26 cellular contexts compared by ENCODE assay signal in genomic region chr6:70072540-70073179, GRCh38.
"Had no signal": no experiment of that assay in that cellular context is flagged by ENCODE, and none has a peak within 500 bp of the region (broad histone marks: within the 10 kb centered on the region; RNA-seq: fewer than 3 reads in every experiment).

No MANE protein-coding gene starts in this region.

- H3K36me3 Mint-ChIP-seq: activated naive CD4-positive, alpha-beta T cell treated with anti-CD3 and anti-CD28 coated beads, Interleukin-2, amount 50 U/mL, for 24 hours; activated naive CD8-positive, alpha-beta T cell treated with anti-CD3 and anti-CD28 coated beads, Interleukin-2, amount 10 ng/mL, durations not matched to agents 7 days and 5 days had no signal

- H3K4me1 ChIP-seq: ascending aorta had no signal

- DNase-seq: activated CD4-positive, alpha-beta T cell treated with anti-CD3 and anti-CD28 coated beads, Interleukin-2, amount 10 ng/mL, durations not matched to agents 7 days and 5 days; activated CD4-positive, alpha-beta T cell treated with anti-CD3 and anti-CD28 coated beads, Interleukin-2, amount 50 U/mL, for 48 hours; activated CD8-positive, alpha-beta T cell treated with anti-CD3 and anti-CD28 coated beads, Interleukin-2, amount 10 ng/mL, durations not matched to agents 7 days and 5 days; activated gamma-delta T cell; activated naive CD4-positive, alpha-beta T cell treated with Interleukin-2 at 50 U/mL for 16 hours; activated naive CD8-positive, alpha-beta T cell treated with anti-CD3 and anti-CD28 coated beads, Interleukin-2, amount 10 ng/mL, durations not matched to agents 7 days and 5 days; activated T-cell treated with anti-CD3 and anti-CD28 coated beads, Interleukin-2, amount 50 U/mL, for 24 hours; amygdala; NCI-H1092 treated with DMSO at 0.1 percent for 48 hours; NCI-H1417; NCI-H1930; NCI-H2081 treated with DMSO at 0.1 percent for 48 hours; NCI-H226; NCI-H446 treated with DMSO at 0.1 percent for 48 hours; NCI-H524; Right ventricle myocardium superior; SW 1271; T-helper 1 cell; T-helper 2 cell; T-helper 9 cell had no signal

- H3K4me3 Mint-ChIP-seq: activated CD4-positive, alpha-beta T cell treated with anti-CD3 and anti-CD28 coated beads, Interleukin-2, amount 10 ng/mL, durations not matched to agents 7 days and 5 days; activated CD8-positive, alpha-beta T cell treated with anti-CD3 and anti-CD28 coated beads, Interleukin-2, amount 10 ng/mL, durations not matched to agents 7 days and 5 days; activated naive CD4-positive, alpha-beta T cell treated with anti-CD3 and anti-CD28 coated beads, Interleukin-2, amount 50 U/mL, for 24 hours; activated naive CD8-positive, alpha-beta T cell treated with anti-CD3 and anti-CD28 coated beads, Interleukin-2, amount 10 ng/mL, durations not matched to agents 7 days and 5 days; activated T-cell treated with anti-CD3 and anti-CD28 coated beads, Interleukin-2, amount 50 U/mL, for 24 hours; central memory CD8-positive, alpha-beta T cell had no signal

- H3K36me3 ChIP-seq: ascending aorta, cardiac muscle cell, WERI-Rb-1 had no signal

- H3K4me3 ChIP-seq: ascending aorta, cardiac muscle cell had no signal

- ATAC-seq: activated CD8-positive, alpha-beta T cell treated with anti-CD3 and anti-CD28 coated beads, Interleukin-2, amount 10 ng/mL, durations not matched to agents 7 days and 5 days had no signal

- H3K27me3 Mint-ChIP-seq: activated CD4-positive, alpha-beta T cell treated with anti-CD3 and anti-CD28 coated beads, Interleukin-2, amount 10 ng/mL, durations not matched to agents 7 days and 5 days; activated T-cell treated with anti-CD3 and anti-CD28 coated beads, Interleukin-2, amount 50 U/mL, for 24 hours; central memory CD8-positive, alpha-beta T cell had no signal

- H3K27me3 ChIP-seq: ascending aorta, cardiac muscle cell had no signal

- H3K27ac Mint-ChIP-seq: activated CD4-positive, alpha-beta T cell treated with anti-CD3 and anti-CD28 coated beads, Interleukin-2, amount 10 ng/mL, durations not matched to agents 7 days and 5 days; activated CD8-positive, alpha-beta T cell treated with anti-CD3 and anti-CD28 coated beads, Interleukin-2, amount 10 ng/mL, durations not matched to agents 7 days and 5 days; activated naive CD4-positive, alpha-beta T cell treated with anti-CD3 and anti-CD28 coated beads, Interleukin-2, amount 50 U/mL, for 24 hours; activated naive CD8-positive, alpha-beta T cell treated with anti-CD3 and anti-CD28 coated beads, Interleukin-2, amount 10 ng/mL, durations not matched to agents 7 days and 5 days; activated T-cell treated with anti-CD3 and anti-CD28 coated beads, Interleukin-2, amount 50 U/mL, for 24 hours; activated T-helper 2 cell treated with anti-CD3 and anti-CD28 coated beads, Interferon-gamma antibody, Interleukin-2, Interleukin-4, amounts not matched to agents 10 μg/mL and 5 μg/mL and 100 μg/mL, durations not matched to agents 14 hours and 24 hours and 36 hours had no signal

- H3K27ac ChIP-seq: ascending aorta, cardiac muscle cell, WERI-Rb-1 had no signal

- H3K4me1 Mint-ChIP-seq: activated CD4-positive, alpha-beta T cell treated with anti-CD3 and anti-CD28 coated beads, Interleukin-2, amount 10 ng/mL, durations not matched to agents 7 days and 5 days; activated naive CD4-positive, alpha-beta T cell treated with anti-CD3 and anti-CD28 coated beads, Interleukin-2, amount 50 U/mL, for 24 hours; activated naive CD8-positive, alpha-beta T cell treated with anti-CD3 and anti-CD28 coated beads, Interleukin-2, amount 10 ng/mL, durations not matched to agents 7 days and 5 days; central memory CD8-positive, alpha-beta T cell had no signal

- H3K9me3 ChIP-seq: ascending aorta had no signal

- H3K9me3 Mint-ChIP-seq: activated CD4-positive, alpha-beta T cell treated with anti-CD3 and anti-CD28 coated beads, Interleukin-2, amount 10 ng/mL, durations not matched to agents 7 days and 5 days; activated naive CD4-positive, alpha-beta T cell treated with anti-CD3 and anti-CD28 coated beads, Interleukin-2, amount 50 U/mL, for 24 hours; activated naive CD8-positive, alpha-beta T cell treated with anti-CD3 and anti-CD28 coated beads, Interleukin-2, amount 10 ng/mL, durations not matched to agents 7 days and 5 days; activated T-cell treated with anti-CD3 and anti-CD28 coated beads, Interleukin-2, amount 50 U/mL, for 24 hours; activated T-helper 2 cell treated with anti-CD3 and anti-CD28 coated beads, Interferon-gamma antibody, Interleukin-2, Interleukin-4, amounts not matched to agents 10 μg/mL and 5 μg/mL and 100 μg/mL, durations not matched to agents 14 hours and 24 hours and 36 hours; central memory CD8-positive, alpha-beta T cell had no signal
